In the genomic region with DNA sequence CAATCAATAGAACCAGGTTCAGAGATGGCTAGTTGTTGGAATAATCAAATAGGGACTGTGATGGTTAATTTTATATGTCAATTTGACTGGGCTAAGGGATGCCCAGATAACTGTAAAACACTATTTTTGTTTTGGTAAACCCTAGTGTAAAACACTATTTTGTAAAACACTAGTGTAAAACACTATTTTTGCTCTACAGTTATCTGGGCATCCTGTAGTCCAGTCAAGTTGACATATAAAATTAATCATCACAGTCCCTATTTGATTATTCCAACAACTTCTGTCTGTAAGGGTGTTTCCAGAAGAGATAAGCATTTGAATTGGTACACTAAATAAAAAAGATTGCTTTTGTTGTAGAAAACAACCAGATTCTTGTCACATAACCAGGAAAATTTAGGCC, we compare ENCODE assay signal across 27 cellular contexts. TPM values are rescaled to one million over a fixed set of nuclear protein-coding genes. Genes with fewer than 3 reads are reported as not detected.
"Had no signal": no experiment of that assay in that cellular context is flagged by ENCODE, and none has a peak within 500 bp of the region (broad histone marks: within the 10 kb centered on the region; RNA-seq: fewer than 3 reads in every experiment).

No MANE protein-coding gene starts in this region.

- H3K36me3 ChIP-seq: colonic mucosa, esophagus muscularis mucosa, esophagus squamous epithelium, gastrocnemius medialis, gastroesophageal sphincter, heart left ventricle had no signal

- H3K27me3 ChIP-seq: colonic mucosa, dorsolateral prefrontal cortex, esophagus muscularis mucosa, esophagus squamous epithelium, foreskin keratinocyte, gastrocnemius medialis, gastroesophageal sphincter had no signal

- H3K9me3 ChIP-seq: colonic mucosa, gastrocnemius medialis had no signal

- H3K27ac ChIP-seq: colonic mucosa, coronary artery, dorsolateral prefrontal cortex, epithelial cell of prostate, esophagus muscularis mucosa, esophagus squamous epithelium, foreskin keratinocyte, gastrocnemius medialis, gastroesophageal sphincter, heart left ventricle had no signal

- H3K4me3 ChIP-seq: colonic mucosa, coronary artery, dorsolateral prefrontal cortex, esophagus muscularis mucosa, esophagus squamous epithelium, gastrocnemius medialis, gastroesophageal sphincter, heart left ventricle had no signal

- H3K27ac Mint-ChIP-seq: dendritic cell treated with granulocyte-macrophage colony-stimulating factor and Interleukin-4, amounts not matched to agents 40 ng/mL and 50 ng/mL, for 4 days; effector memory CD8-positive, alpha-beta T cell; endodermal cell had no signal

- H3K4me1 ChIP-seq: colonic mucosa, esophagus muscularis mucosa, esophagus squamous epithelium, gastrocnemius medialis, gastroesophageal sphincter, heart left ventricle had no signal

- H3K9me3 Mint-ChIP-seq: dendritic cell treated with granulocyte-macrophage colony-stimulating factor and Interleukin-4, amounts not matched to agents 40 ng/mL and 50 ng/mL, for 4 days; effector memory CD8-positive, alpha-beta T cell had no signal

- H3K4me1 Mint-ChIP-seq: endodermal cell had no signal

- ATAC-seq: effector memory CD8-positive, alpha-beta T cell; esophagus mucosa; foreskin keratinocyte; gastrocnemius medialis; gastroesophageal sphincter; heart left ventricle had no signal

- DNase-seq: colonic mucosa; cortex of kidney; dermis blood vessel endothelial cell; dorsolateral prefrontal cortex; effector CD4-positive, alpha-beta T cell; effector CD8-positive, alpha-beta T cell; effector memory CD4-positive, alpha-beta T cell; effector memory CD8-positive, alpha-beta T cell; endodermal cell; erythroblast; esophagus squamous epithelium; foreskin fibroblast; foreskin keratinocyte; foreskin melanocyte; gastrocnemius medialis; glutamatergic neuron; head of caudate nucleus; heart left ventricle had no signal

- H3K4me3 Mint-ChIP-seq: dendritic cell treated with granulocyte-macrophage colony-stimulating factor and Interleukin-4, amounts not matched to agents 40 ng/mL and 50 ng/mL, for 4 days; effector memory CD8-positive, alpha-beta T cell; endodermal cell had no signal

RNA-seq across cellular contexts. Expression of a gene that starts 15.6 kb away (rescaled TPM):
- total RNA-seq: chondrocyte, endothelial cell of umbilical vein, glomerular endothelial cell had no signal
- polyA plus RNA-seq: endothelial cell of umbilical vein had no signal
